1 cellular context compared by ENCODE assay signal in the genomic region with DNA sequence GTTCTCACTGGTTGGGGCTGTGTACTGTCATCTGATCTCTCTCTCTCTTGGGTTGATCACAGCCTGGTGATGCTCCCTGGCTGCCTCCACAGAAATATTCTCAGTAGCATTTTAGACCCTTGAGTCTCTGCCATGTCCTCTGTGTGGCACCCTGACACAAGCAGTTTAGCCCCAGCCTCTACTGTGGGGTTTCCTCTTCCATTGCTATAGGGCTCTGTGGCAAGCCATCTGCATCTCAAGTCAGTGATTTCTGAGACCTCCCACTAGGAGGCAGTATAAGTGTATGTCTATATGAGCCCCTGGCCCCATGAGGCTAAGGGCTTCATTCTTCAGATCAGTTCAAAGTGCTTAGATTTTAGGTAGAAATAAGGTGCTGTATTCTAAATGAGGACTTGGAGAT.
TF ChIP-seq lines count a peak whose summit lies in the region.

No MANE protein-coding gene starts in this region.

TF ChIP-seq in HEK293, 187 proteins besides CTCF, POLR2A, EP300 and RAD21 (continued from another document):
- no peak for TF ChIP-seq ZNF394 (tag by site-specific recombination; IDR thresholded peaks at IDR 0.05; ENCODE audit: borderline replicate concordance)
